13 cellular contexts compared by ENCODE assay signal in genomic region chr19:1880611-1881392, GRCh38. TPM values are rescaled to one million over a fixed set of nuclear protein-coding genes. Genes with fewer than 3 reads are reported as not detected.
DNase-seq lines count a peak whose midpoint lies in the region; ATAC-seq lines count a peak whose summit lies in the region.
"Had no signal": no experiment of that assay in that cellular context is flagged by ENCODE, and none has a peak within 500 bp of the region (broad histone marks: within the 10 kb centered on the region; RNA-seq: fewer than 3 reads in every experiment).

No MANE protein-coding gene starts in this region.

- peak overlapping the region; percentile 54 for H4K91ac ChIP-seq in mesenchymal stem cell (ENCODE audit: low read length)

- DNase-seq in 8988T (peak; percentile 7), cerebellar cortex (ENCODE audit: low spot score) (peak; percentile 71), mesenchymal stem cell (no peak), sciatic nerve (ENCODE audit: low spot score) (no peak), HT-29 (ENCODE audit: low spot score) (no peak)
- no peak for DNase-seq in CD8-positive, alpha-beta memory T cell
- DNase-seq: activated CD4-positive, CD25-positive, alpha-beta regulatory T cell; stimulated activated CD4-positive, alpha-beta T cell treated with anti-CD3 and anti-CD28 coated beads, Interleukin-2, amount 100 ng/mL, for 24 hours; stimulated activated naive CD4-positive, alpha-beta T cell treated with Interleukin-2 at 50 U/mL for 16 hours had no signal

- H2BK120ac ChIP-seq in mesenchymal stem cell (ENCODE audit: low read depth, low read length): no peak overlapping the region

- CTCF ChIA-PET in CD8-positive, alpha-beta memory T cell (lab: Charles Lee): interaction anchor here (0.5 to 4.8 kb wide), 4 partner anchors 16 to 429 kb away, joined by 3 to 17 read pairs (median 6); no protein-coding TSS in a partner anchor

- peaks cover 37% of the 10 kb centered on the region for H3K4me1 ChIP-seq in CD8-positive, alpha-beta memory T cell (ENCODE audit: insufficient read depth, low read length)
- peaks cover 34% of the 10 kb centered on the region for H3K4me1 ChIP-seq in mesenchymal stem cell (ENCODE audit: control insufficient read depth, insufficient read depth, low read depth, low read length)

- no peak overlapping the region for H3K18ac ChIP-seq in mesenchymal stem cell (ENCODE audit: low read depth in 1 of 2, low read length in 2 of 2)

- peak overlapping the region; percentile 29 for H4K8ac ChIP-seq in mesenchymal stem cell (ENCODE audit: low read length)

- H3K27me3 Mint-ChIP-seq in CD8-positive, alpha-beta memory T cell: peaks cover 0 to 11% of the 10 kb centered on the region in 2 donors
- H3K27me3 Mint-ChIP-seq in stimulated activated memory B cell treated with anti-CD40 and anti-IgM and Interleukin-4, amounts not matched to agents 10 μg/mL and 1 μg/mL and 100 μg/mL, for 72 hours: no peaks in the 10 kb centered on the region
- H3K27me3 Mint-ChIP-seq: progenitor cell of endocrine pancreas had no signal

- no peak overlapping the region for H3K9ac ChIP-seq in mesenchymal stem cell (ENCODE audit: low read length)

- no peak overlapping the region for H3K4ac ChIP-seq in mesenchymal stem cell (ENCODE audit: low read depth in 1 of 2, low read length in 2 of 2)

- H3K27ac Mint-ChIP-seq in CD8-positive, alpha-beta memory T cell: peak overlapping the region in 5 of 8 donors; percentile 7 to 89 (median 66)
- no peak overlapping the region for H3K27ac Mint-ChIP-seq in stimulated activated memory B cell treated with anti-CD40 and anti-IgM and Interleukin-4, amounts not matched to agents 10 μg/mL and 1 μg/mL and 100 μg/mL, for 72 hours
- H3K27ac Mint-ChIP-seq: progenitor cell of endocrine pancreas had no signal

- peaks cover 3 to 48% (median 6%) of the 10 kb centered on the region in 3 donors for H3K36me3 Mint-ChIP-seq in CD8-positive, alpha-beta memory T cell
- H3K36me3 Mint-ChIP-seq in stimulated activated memory B cell treated with anti-CD40 and anti-IgM and Interleukin-4, amounts not matched to agents 10 μg/mL and 1 μg/mL and 100 μg/mL, for 72 hours: peaks cover 10% of the 10 kb centered on the region

- H2BK5ac ChIP-seq in mesenchymal stem cell (ENCODE audit: low read depth, low read length, poor library complexity, severe bottlenecking): no peak overlapping the region

- peaks cover 32 to 54% (median 33%) of the 10 kb centered on the region in 3 donors for H3K4me1 Mint-ChIP-seq in CD8-positive, alpha-beta memory T cell
- H3K4me1 Mint-ChIP-seq in stimulated activated memory B cell treated with anti-CD40 and anti-IgM and Interleukin-4, amounts not matched to agents 10 μg/mL and 1 μg/mL and 100 μg/mL, for 72 hours: peaks cover 47% of the 10 kb centered on the region

- peaks cover 14% of the 10 kb centered on the region for H3K79me1 ChIP-seq in mesenchymal stem cell (replicated peaks; ENCODE audit: low read length, poor library complexity, severe bottlenecking)

- H3K9me3 ChIP-seq in CD8-positive, alpha-beta memory T cell (ENCODE audit: low read length): no peaks in the 10 kb centered on the region
- H3K9me3 ChIP-seq in mesenchymal stem cell (ENCODE audit: control insufficient read depth, low read length): no peaks in the 10 kb centered on the region

- WGBS in mesenchymal stem cell: 97% methylated on average over 25 of the region's 35 CpGs

- no peak overlapping the region for H3K14ac ChIP-seq in mesenchymal stem cell (ENCODE audit: low read length in 2 of 2)

- intact Hi-C loops in sciatic nerve (cut with DNase I): no loop called here

- H3K23ac ChIP-seq in mesenchymal stem cell (ENCODE audit: low read length in 2 of 2): no peak overlapping the region

- H3K36me3 ChIP-seq in CD8-positive, alpha-beta memory T cell (ENCODE audit: insufficient read depth, low read length): peaks cover 5% of the 10 kb centered on the region
- peaks cover 0 to 38% of the 10 kb centered on the region in 2 experiments for H3K36me3 ChIP-seq in mesenchymal stem cell (ENCODE audit: control insufficient read depth in 1 of 2, insufficient read depth in 2 of 2, low read depth in 1 of 2, low read length in 2 of 2)

- H3K4me3 Mint-ChIP-seq in CD8-positive, alpha-beta memory T cell: peak overlapping the region in 6 of 7 donors; percentile 18 to 58 (median 42)
- H3K4me3 Mint-ChIP-seq in stimulated activated memory B cell treated with anti-CD40 and anti-IgM and Interleukin-4, amounts not matched to agents 10 μg/mL and 1 μg/mL and 100 μg/mL, for 72 hours: no peak overlapping the region

- H3K4me3 ChIP-seq in CD8-positive, alpha-beta memory T cell (ENCODE audit: low read length): no peak overlapping the region
- H3K4me3 ChIP-seq in mesenchymal stem cell (ENCODE audit: insufficient read depth in 1 of 2, low read depth in 1 of 2, low read length in 2 of 2): no peak overlapping the region

- H2BK12ac ChIP-seq in mesenchymal stem cell (ENCODE audit: low read length in 2 of 2): no peak overlapping the region

- H2BK15ac ChIP-seq in mesenchymal stem cell (ENCODE audit: low read depth, poor library complexity, severe bottlenecking): no peak overlapping the region

- H2AK5ac ChIP-seq in mesenchymal stem cell (ENCODE audit: low read length, severe bottlenecking): no peak overlapping the region

- ATAC-seq in sciatic nerve (no peak), GM18868 (IDR thresholded peaks at IDR 0.05; ENCODE audit: unreplicated experiment) (no peak)
- no peak for ATAC-seq in stimulated activated memory B cell treated with anti-CD40 and anti-IgM and Interleukin-4, amounts not matched to agents 10 μg/mL and 1 μg/mL and 100 μg/mL, for 72 hours
- ATAC-seq: SK-N-SH treated with all-trans-retinoic acid at 6 μM for 48 hours had no signal

- POLR2A ChIA-PET in CD8-positive, alpha-beta memory T cell (lab: Charles Lee): interaction anchor here (0.6 kb wide), 1 partner anchor 17 kb away, joined by 7 read pairs; no protein-coding TSS in a partner anchor

- peaks cover 0 to 5% (median 0%) of the 10 kb centered on the region in 5 donors for H3K9me3 Mint-ChIP-seq in CD8-positive, alpha-beta memory T cell
- no peaks in the 10 kb centered on the region for H3K9me3 Mint-ChIP-seq in stimulated activated memory B cell treated with anti-CD40 and anti-IgM and Interleukin-4, amounts not matched to agents 10 μg/mL and 1 μg/mL and 100 μg/mL, for 72 hours

- H3K27ac ChIP-seq in CD8-positive, alpha-beta memory T cell (ENCODE audit: low read depth, low read length): no peak overlapping the region
- no peak overlapping the region for H3K27ac ChIP-seq in mesenchymal stem cell (ENCODE audit: low read length, poor library complexity, severe bottlenecking)

- H2AFZ ChIP-seq in mesenchymal stem cell (ENCODE audit: low read depth, low read length): no peak overlapping the region

- H3K27me3 ChIP-seq in CD8-positive, alpha-beta memory T cell (ENCODE audit: insufficient read depth, low read length, poor library complexity, severe bottlenecking): no peaks in the 10 kb centered on the region
- no peaks in the 10 kb centered on the region for H3K27me3 ChIP-seq in mesenchymal stem cell (ENCODE audit: control insufficient read depth in 1 of 2, insufficient read depth in 1 of 2, low read length in 2 of 2)

- no peak overlapping the region for H3K4me2 ChIP-seq in mesenchymal stem cell (ENCODE audit: low read length, poor library complexity, severe bottlenecking)

RNA-seq across cellular contexts. Expression of gene ABHD17A, which starts 4.5 kb away (rescaled TPM):
- total RNA-seq in CD8-positive, alpha-beta memory T cell: 100 to 1,000 TPM; 105 to 114 TPM
- 252 TPM for polyA plus RNA-seq in CD8-positive, alpha-beta memory T cell
- 60.5 TPM for polyA plus RNA-seq in mesenchymal stem cell (2013, experiment 1 of 2)
- 60.5 TPM for polyA plus RNA-seq in mesenchymal stem cell (2013, experiment 2 of 2)
- total RNA-seq in sciatic nerve: 78.9 TPM
- total RNA-seq in HT-29 (2014; rRNA removed; shearing (Covaris generic)): 136 and 141 TPM in 2 replicates

RNA-seq across cellular contexts. Expression of gene KLF16, which starts 17.4 kb away (rescaled TPM):
- 10 to 100 TPM; 42.8 to 43.1 TPM for total RNA-seq in CD8-positive, alpha-beta memory T cell
- polyA plus RNA-seq in CD8-positive, alpha-beta memory T cell: 0.92 TPM
- 25.8 TPM for polyA plus RNA-seq in mesenchymal stem cell (2013, experiment 1 of 2)
- 28.0 TPM for polyA plus RNA-seq in mesenchymal stem cell (2013, experiment 2 of 2)
- total RNA-seq in sciatic nerve: 20.2 TPM
- 25.2 and 34.5 TPM in 2 replicates for total RNA-seq in HT-29 (2014; rRNA removed; shearing (Covaris generic))

RNA-seq across cellular contexts. Expression of gene ADAT3, which starts 24.4 kb away (rescaled TPM):
- 1 to 10 TPM; 6.3 to 6.6 TPM for total RNA-seq in CD8-positive, alpha-beta memory T cell
- polyA plus RNA-seq in CD8-positive, alpha-beta memory T cell: 4.6 TPM
- 4.9 TPM for polyA plus RNA-seq in mesenchymal stem cell (2013, experiment 1 of 2)
- polyA plus RNA-seq in mesenchymal stem cell (2013, experiment 2 of 2): 4.9 TPM
- 4.3 TPM for total RNA-seq in sciatic nerve
- 3.2 and 6.9 TPM in 2 replicates for total RNA-seq in HT-29 (2014; rRNA removed; shearing (Covaris generic))

RNA-seq across cellular contexts. Expression of gene SCAMP4, which starts 24.4 kb away (rescaled TPM):
- 10 to 100 TPM; 38.6 to 40.6 TPM for total RNA-seq in CD8-positive, alpha-beta memory T cell
- 16.3 TPM for polyA plus RNA-seq in CD8-positive, alpha-beta memory T cell
- polyA plus RNA-seq in mesenchymal stem cell (2013, experiment 1 of 2): 66.6 TPM
- polyA plus RNA-seq in mesenchymal stem cell (2013, experiment 2 of 2): 67.9 TPM
- 53.5 TPM for total RNA-seq in sciatic nerve
- 67.6 and 73.3 TPM in 2 replicates for total RNA-seq in HT-29 (2014; rRNA removed; shearing (Covaris generic))

RNA-seq across cellular contexts. Expression of gene REXO1, which starts 32.5 kb away (rescaled TPM):
- total RNA-seq in CD8-positive, alpha-beta memory T cell: 10 to 100 TPM; 61.0 to 63.7 TPM
- 8.7 TPM for polyA plus RNA-seq in CD8-positive, alpha-beta memory T cell
- 16.0 TPM for polyA plus RNA-seq in mesenchymal stem cell (2013, experiment 1 of 2)
- 14.2 TPM for polyA plus RNA-seq in mesenchymal stem cell (2013, experiment 2 of 2)
- 34.2 TPM for total RNA-seq in sciatic nerve
- total RNA-seq in HT-29 (2014; rRNA removed; shearing (Covaris generic)): 19.1 and 26.1 TPM in 2 replicates

Comparison
In these comparisons a context has a peak if more than half of its experiments do, and no peak if none do; other contexts are left out.
1. DNase-seq: peak in 8988T (single experiment) and cerebellar cortex (single experiment); none in CD8-positive, alpha-beta memory T cell (0 of 5), mesenchymal stem cell (single experiment), sciatic nerve (single experiment) and HT-29 (single experiment).